In genomic region chr10:97025613-97026242, GRCh38 we compare ENCODE assay signal across 9 cellular contexts.
A peak's percentile ranks its signal among the peaks of the same experiment; 100 is the strongest.
DNase-seq lines count a peak whose midpoint lies in the region; TF ChIP-seq lines count a peak whose summit lies in the region.
"Had no signal": no experiment of that assay in that cellular context is flagged by ENCODE, and none has a peak within 500 bp of the region (broad histone marks: within the 10 kb centered on the region; RNA-seq: fewer than 3 reads in every experiment).

No MANE protein-coding gene starts in this region.

- POLR2A ChIA-PET in MCF 10A (lab: Yijun Ruan, JAX): interaction anchor here (0.7 kb wide), 1 partner anchor 187 kb away, joined by 4 read pairs; no protein-coding TSS in a partner anchor

- intact Hi-C loops in MCF 10A (cut with micrococcal nuclease): loop anchor here (1.0 kb wide), 3 partner anchors 195 to 650 kb away; no protein-coding TSS in a partner anchor

- no TSS peak for BruUV-seq in MCF 10A (replicated peaks; lab: Mats Ljungman, UMichigan)

- no peaks in the 10 kb centered on the region for H3K9me3 Mint-ChIP-seq in MCF 10A (ENCODE audit: unreplicated experiment)
- H3K9me3 Mint-ChIP-seq: T-helper 1 cell treated with Interleukin-12 subunit alpha and Interleukin-12 subunit beta and Interleukin-4 antibody, amounts not matched to agents 30 μg/mL and 1 μg/mL, for 36 hours had no signal

- peak; percentile 19 for DNase-seq in DMS53 treated with DMSO at 0.1 percent for 48 hours (lab: John Stamatoyannopoulos, UW; ENCODE audit: unreplicated experiment)
- DNase-seq in HUDEP-2 (lab: John Stamatoyannopoulos, UW; ENCODE audit: unreplicated experiment in 76 of 76): peak in 60 of 76 experiments; percentile 6 to 66 (median 36)
- peak in 3 of 5 donors; percentile 26 to 54 (median 39) for DNase-seq in T-helper 1 cell
- DNase-seq in MCF 10A (ENCODE audit: unreplicated experiment): peak; percentile 76
- peak; percentile 75 for DNase-seq in inferior parietal cortex (ENCODE audit: extremely low spot score)
- DNase-seq in stimulated activated CD4-positive, alpha-beta T cell treated with anti-CD3 and anti-CD28 coated beads, Interleukin-1b, Interleukin-23, amount 100 ng/mL, for 4 hours (ENCODE audit: low read depth in 2 of 2): peak; percentile 26 to 42
- no peak for DNase-seq in kidney glomerular epithelial cell (lab: John Stamatoyannopoulos, UW)
- no peak for DNase-seq in NK-92 treated with Interleukin-12 subunit alpha and Interleukin-12 subunit beta, amount 100 ng/mL, for 24 hours (lab: John Stamatoyannopoulos, UW)

- TF ChIP-seq CTCF in MCF 10A (IDR thresholded peaks at IDR 0.05; ENCODE audit: unreplicated experiment): peak; percentile 64

- H3K27me3 Mint-ChIP-seq in MCF 10A (ENCODE audit: insufficient read depth, unreplicated experiment): peaks cover 15% of the 10 kb centered on the region

- no peaks in the 10 kb centered on the region for H3K36me3 Mint-ChIP-seq in MCF 10A (ENCODE audit: insufficient read depth, unreplicated experiment)

- H3K27ac Mint-ChIP-seq in MCF 10A (ENCODE audit: low read depth, unreplicated experiment): no peak overlapping the region
- H3K27ac Mint-ChIP-seq: T-helper 1 cell treated with Interleukin-12 subunit alpha and Interleukin-12 subunit beta and Interleukin-4 antibody, amounts not matched to agents 30 μg/mL and 1 μg/mL, for 36 hours had no signal

- H3K4me3 Mint-ChIP-seq in MCF 10A (ENCODE audit: unreplicated experiment): no peak overlapping the region
- H3K4me3 Mint-ChIP-seq: T-helper 1 cell treated with Interleukin-12 subunit alpha and Interleukin-12 subunit beta and Interleukin-4 antibody, amounts not matched to agents 30 μg/mL and 1 μg/mL, for 36 hours had no signal

- peaks cover 10% of the 10 kb centered on the region for H3K4me1 Mint-ChIP-seq in MCF 10A (ENCODE audit: insufficient read depth, unreplicated experiment)

- CTCF ChIA-PET in MCF 10A (lab: Yijun Ruan, JAX): interaction anchor here (0.6 to 3.5 kb wide), 16 partner anchors 11 to 775 kb away, joined by 3 to 41 read pairs (median 3); no protein-coding TSS in a partner anchor

Comparison
In these comparisons a context has a peak if more than half of its experiments do, and no peak if none do; other contexts are left out.
1. DNase-seq: peak in DMS53 treated with DMSO at 0.1 percent for 48 hours (single experiment), HUDEP-2 (60 of 76), T-helper 1 cell (3 of 5), MCF 10A (single experiment), inferior parietal cortex (single experiment) and stimulated activated CD4-positive, alpha-beta T cell treated with anti-CD3 and anti-CD28 coated beads, Interleukin-1b, Interleukin-23, amount 100 ng/mL, for 4 hours (2 of 2); none in kidney glomerular epithelial cell (single experiment) and NK-92 treated with Interleukin-12 subunit alpha and Interleukin-12 subunit beta, amount 100 ng/mL, for 24 hours (single experiment).